1 cellular context compared by ENCODE assay signal in the genomic region with DNA sequence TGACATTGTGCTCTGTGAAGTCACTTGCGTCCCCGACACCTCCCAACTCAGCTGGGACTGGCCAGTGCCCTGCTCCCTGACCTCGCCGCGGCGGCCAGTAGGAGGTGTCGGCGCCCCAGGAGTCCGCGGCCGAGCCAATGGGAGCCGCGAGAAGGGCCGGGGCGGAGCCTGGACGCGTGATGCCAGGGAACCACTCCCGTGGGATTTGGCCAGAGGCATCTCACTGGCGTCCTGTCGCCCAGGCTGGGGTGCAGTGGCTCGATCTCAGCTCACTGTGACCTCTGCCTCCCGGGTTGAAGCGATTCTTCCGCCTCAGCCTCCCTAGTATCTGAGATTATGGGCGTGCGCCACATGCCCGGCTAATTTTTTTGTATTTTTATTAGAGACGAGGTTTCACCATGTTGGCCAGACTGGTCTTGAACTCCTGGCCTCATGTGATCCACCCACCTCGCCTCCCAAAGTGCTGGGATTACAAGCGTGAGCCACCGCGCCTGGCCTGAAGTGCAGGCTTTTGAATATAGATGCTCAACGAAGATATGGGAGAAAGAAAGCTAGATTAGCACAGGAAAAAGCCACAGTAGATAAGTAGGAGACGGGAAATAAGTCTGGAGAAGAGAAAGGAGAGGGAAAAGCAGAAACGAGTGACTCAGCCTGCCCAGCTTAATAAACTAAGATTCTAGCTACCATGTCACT.
TF ChIP-seq lines count a peak whose summit lies in the region.

No MANE protein-coding gene starts in this region.

TF ChIP-seq in HepG2, 621 proteins besides CTCF, POLR2A, EP300 and RAD21 (continued from another document and continues in another):
- TF ChIP-seq, protein P1, sequence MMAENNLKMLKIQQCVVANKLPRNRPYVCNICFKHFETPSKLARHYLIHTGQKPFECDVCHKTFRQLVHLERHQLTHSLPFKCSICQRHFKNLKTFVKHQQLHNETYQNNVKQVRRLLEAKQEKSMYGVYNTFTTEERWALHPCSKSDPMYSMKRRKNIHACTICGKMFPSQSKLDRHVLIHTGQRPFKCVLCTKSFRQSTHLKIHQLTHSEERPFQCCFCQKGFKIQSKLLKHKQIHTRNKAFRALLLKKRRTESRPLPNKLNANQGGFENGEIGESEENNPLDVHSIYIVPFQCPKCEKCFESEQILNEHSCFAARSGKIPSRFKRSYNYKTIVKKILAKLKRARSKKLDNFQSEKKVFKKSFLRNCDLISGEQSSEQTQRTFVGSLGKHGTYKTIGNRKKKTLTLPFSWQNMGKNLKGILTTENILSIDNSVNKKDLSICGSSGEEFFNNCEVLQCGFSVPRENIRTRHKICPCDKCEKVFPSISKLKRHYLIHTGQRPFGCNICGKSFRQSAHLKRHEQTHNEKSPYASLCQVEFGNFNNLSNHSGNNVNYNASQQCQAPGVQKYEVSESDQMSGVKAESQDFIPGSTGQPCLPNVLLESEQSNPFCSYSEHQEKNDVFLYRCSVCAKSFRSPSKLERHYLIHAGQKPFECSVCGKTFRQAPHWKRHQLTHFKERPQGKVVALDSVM (CRISPR knock-in tag; IDR thresholded peaks at IDR 0.05) = 0 out of 2 replicates have a peak, but pooled peaks have one; percentile 12
- peak; percentile 55; the same call in 1 of the 2 replicates for TF ChIP-seq ELF4 (CRISPR knock-in tag; IDR thresholded peaks at IDR 0.05; ENCODE audit: borderline replicate concordance)
- TF ChIP-seq, protein P2, sequence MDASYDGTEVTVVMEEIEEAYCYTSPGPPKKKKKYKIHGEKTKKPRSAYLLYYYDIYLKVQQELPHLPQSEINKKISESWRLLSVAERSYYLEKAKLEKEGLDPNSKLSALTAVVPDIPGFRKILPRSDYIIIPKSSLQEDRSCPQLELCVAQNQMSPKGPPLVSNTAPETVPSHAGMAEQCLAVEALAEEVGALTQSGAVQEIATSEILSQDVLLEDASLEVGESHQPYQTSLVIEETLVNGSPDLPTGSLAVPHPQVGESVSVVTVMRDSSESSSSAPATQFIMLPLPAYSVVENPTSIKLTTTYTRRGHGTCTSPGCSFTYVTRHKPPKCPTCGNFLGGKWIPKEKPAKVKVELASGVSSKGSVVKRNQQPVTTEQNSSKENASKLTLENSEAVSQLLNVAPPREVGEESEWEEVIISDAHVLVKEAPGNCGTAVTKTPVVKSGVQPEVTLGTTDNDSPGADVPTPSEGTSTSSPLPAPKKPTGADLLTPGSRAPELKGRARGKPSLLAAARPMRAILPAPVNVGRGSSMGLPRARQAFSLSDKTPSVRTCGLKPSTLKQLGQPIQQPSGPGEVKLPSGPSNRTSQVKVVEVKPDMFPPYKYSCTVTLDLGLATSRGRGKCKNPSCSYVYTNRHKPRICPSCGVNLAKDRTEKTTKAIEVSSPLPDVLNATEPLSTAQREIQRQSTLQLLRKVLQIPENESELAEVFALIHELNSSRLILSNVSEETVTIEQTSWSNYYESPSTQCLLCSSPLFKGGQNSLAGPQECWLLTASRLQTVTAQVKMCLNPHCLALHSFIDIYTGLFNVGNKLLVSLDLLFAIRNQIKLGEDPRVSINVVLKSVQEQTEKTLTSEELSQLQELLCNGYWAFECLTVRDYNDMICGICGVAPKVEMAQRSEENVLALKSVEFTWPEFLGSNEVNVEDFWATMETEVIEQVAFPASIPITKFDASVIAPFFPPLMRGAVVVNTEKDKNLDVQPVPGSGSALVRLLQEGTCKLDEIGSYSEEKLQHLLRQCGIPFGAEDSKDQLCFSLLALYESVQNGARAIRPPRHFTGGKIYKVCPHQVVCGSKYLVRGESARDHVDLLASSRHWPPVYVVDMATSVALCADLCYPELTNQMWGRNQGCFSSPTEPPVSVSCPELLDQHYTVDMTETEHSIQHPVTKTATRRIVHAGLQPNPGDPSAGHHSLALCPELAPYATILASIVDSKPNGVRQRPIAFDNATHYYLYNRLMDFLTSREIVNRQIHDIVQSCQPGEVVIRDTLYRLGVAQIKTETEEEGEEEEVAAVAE (CRISPR knock-in tag; IDR thresholded peaks at IDR 0.05; ENCODE audit: borderline replicate concordance) = peak; percentile 83; the same call in 1 of the 2 replicates
- TF ChIP-seq SAP130 (CRISPR knock-in tag; IDR thresholded peaks at IDR 0.05; ENCODE audit: low read depth) = peak; percentile 79
- TF ChIP-seq ONECUT2 (CRISPR knock-in tag; IDR thresholded peaks at IDR 0.05) = no peak
- no peak for TF ChIP-seq ZBTB8A (CRISPR knock-in tag; IDR thresholded peaks at IDR 0.05; ENCODE audit: borderline replicate concordance, low read depth)
- 0 out of 2 replicates have a peak, but pooled peaks have one; percentile 57 for TF ChIP-seq ZNF367 (CRISPR knock-in tag; IDR thresholded peaks at IDR 0.05; ENCODE audit: borderline replicate concordance)
- TF ChIP-seq, protein P3, sequence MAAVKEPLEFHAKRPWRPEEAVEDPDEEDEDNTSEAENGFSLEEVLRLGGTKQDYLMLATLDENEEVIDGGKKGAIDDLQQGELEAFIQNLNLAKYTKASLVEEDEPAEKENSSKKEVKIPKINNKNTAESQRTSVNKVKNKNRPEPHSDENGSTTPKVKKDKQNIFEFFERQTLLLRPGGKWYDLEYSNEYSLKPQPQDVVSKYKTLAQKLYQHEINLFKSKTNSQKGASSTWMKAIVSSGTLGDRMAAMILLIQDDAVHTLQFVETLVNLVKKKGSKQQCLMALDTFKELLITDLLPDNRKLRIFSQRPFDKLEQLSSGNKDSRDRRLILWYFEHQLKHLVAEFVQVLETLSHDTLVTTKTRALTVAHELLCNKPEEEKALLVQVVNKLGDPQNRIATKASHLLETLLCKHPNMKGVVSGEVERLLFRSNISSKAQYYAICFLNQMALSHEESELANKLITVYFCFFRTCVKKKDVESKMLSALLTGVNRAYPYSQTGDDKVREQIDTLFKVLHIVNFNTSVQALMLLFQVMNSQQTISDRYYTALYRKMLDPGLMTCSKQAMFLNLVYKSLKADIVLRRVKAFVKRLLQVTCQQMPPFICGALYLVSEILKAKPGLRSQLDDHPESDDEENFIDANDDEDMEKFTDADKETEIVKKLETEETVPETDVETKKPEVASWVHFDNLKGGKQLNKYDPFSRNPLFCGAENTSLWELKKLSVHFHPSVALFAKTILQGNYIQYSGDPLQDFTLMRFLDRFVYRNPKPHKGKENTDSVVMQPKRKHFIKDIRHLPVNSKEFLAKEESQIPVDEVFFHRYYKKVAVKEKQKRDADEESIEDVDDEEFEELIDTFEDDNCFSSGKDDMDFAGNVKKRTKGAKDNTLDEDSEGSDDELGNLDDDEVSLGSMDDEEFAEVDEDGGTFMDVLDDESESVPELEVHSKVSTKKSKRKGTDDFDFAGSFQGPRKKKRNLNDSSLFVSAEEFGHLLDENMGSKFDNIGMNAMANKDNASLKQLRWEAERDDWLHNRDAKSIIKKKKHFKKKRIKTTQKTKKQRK (IDR thresholded peaks at IDR 0.05; ENCODE audit: low read length) = no peak
- TF ChIP-seq, protein P4, sequence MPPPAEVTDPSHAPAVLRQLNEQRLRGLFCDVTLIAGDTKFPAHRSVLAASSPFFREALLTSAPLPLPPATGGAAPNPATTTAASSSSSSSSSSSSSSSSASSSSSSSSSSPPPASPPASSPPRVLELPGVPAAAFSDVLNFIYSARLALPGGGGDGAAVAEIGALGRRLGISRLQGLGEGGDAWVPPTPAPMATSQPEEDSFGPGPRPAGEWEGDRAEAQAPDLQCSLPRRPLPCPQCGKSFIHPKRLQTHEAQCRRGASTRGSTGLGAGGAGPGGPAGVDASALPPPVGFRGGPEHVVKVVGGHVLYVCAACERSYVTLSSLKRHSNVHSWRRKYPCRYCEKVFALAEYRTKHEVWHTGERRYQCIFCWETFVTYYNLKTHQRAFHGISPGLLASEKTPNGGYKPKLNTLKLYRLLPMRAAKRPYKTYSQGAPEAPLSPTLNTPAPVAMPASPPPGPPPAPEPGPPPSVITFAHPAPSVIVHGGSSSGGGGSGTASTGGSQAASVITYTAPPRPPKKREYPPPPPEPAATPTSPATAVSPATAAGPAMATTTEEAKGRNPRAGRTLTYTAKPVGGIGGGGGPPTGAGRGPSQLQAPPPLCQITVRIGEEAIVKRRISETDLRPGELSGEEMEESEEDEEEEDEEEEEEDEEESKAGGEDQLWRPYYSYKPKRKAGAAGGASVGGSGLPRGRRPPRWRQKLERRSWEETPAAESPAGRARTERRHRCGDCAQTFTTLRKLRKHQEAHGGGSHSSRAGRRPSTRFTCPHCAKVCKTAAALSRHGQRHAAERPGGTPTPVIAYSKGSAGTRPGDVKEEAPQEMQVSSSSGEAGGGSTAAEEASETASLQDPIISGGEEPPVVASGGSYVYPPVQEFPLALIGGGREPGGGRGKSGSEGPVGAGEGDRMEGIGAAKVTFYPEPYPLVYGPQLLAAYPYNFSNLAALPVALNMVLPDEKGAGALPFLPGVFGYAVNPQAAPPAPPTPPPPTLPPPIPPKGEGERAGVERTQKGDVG (CRISPR knock-in tag; IDR thresholded peaks at IDR 0.05; ENCODE audit: borderline replicate concordance) = no peak
- TF ChIP-seq MAZ (IDR thresholded peaks at IDR 0.05; ENCODE audit: borderline replicate concordance, low read depth, low read length) = 0 out of 2 replicates have a peak, but pooled peaks have one; percentile 14
- TF ChIP-seq MAZ (CRISPR knock-in tag; IDR thresholded peaks at IDR 0.05; ENCODE audit: low read depth) = 0 out of 2 replicates have a peak, but pooled peaks have one; percentile 45
- no peak for TF ChIP-seq TMF1 (CRISPR knock-in tag; IDR thresholded peaks at IDR 0.05; ENCODE audit: low read depth)
- TF ChIP-seq, protein P5, sequence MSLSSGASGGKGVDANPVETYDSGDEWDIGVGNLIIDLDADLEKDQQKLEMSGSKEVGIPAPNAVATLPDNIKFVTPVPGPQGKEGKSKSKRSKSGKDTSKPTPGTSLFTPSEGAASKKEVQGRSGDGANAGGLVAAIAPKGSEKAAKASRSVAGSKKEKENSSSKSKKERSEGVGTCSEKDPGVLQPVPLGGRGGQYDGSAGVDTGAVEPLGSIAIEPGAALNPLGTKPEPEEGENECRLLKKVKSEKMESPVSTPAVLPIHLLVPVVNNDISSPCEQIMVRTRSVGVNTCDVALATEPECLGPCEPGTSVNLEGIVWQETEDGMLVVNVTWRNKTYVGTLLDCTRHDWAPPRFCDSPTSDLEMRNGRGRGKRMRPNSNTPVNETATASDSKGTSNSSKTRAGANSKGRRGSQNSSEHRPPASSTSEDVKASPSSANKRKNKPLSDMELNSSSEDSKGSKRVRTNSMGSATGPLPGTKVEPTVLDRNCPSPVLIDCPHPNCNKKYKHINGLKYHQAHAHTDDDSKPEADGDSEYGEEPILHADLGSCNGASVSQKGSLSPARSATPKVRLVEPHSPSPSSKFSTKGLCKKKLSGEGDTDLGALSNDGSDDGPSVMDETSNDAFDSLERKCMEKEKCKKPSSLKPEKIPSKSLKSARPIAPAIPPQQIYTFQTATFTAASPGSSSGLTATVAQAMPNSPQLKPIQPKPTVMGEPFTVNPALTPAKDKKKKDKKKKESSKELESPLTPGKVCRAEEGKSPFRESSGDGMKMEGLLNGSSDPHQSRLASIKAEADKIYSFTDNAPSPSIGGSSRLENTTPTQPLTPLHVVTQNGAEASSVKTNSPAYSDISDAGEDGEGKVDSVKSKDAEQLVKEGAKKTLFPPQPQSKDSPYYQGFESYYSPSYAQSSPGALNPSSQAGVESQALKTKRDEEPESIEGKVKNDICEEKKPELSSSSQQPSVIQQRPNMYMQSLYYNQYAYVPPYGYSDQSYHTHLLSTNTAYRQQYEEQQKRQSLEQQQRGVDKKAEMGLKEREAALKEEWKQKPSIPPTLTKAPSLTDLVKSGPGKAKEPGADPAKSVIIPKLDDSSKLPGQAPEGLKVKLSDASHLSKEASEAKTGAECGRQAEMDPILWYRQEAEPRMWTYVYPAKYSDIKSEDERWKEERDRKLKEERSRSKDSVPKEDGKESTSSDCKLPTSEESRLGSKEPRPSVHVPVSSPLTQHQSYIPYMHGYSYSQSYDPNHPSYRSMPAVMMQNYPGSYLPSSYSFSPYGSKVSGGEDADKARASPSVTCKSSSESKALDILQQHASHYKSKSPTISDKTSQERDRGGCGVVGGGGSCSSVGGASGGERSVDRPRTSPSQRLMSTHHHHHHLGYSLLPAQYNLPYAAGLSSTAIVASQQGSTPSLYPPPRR (CRISPR knock-in tag; IDR thresholded peaks at IDR 0.05; ENCODE audit: borderline replicate concordance) = peak; percentile 33; the same call in 1 of the 2 replicates
- no peak for TF ChIP-seq ZNF432 (CRISPR knock-in tag; IDR thresholded peaks at IDR 0.05; ENCODE audit: borderline replicate concordance)
- TF ChIP-seq, protein P6, sequence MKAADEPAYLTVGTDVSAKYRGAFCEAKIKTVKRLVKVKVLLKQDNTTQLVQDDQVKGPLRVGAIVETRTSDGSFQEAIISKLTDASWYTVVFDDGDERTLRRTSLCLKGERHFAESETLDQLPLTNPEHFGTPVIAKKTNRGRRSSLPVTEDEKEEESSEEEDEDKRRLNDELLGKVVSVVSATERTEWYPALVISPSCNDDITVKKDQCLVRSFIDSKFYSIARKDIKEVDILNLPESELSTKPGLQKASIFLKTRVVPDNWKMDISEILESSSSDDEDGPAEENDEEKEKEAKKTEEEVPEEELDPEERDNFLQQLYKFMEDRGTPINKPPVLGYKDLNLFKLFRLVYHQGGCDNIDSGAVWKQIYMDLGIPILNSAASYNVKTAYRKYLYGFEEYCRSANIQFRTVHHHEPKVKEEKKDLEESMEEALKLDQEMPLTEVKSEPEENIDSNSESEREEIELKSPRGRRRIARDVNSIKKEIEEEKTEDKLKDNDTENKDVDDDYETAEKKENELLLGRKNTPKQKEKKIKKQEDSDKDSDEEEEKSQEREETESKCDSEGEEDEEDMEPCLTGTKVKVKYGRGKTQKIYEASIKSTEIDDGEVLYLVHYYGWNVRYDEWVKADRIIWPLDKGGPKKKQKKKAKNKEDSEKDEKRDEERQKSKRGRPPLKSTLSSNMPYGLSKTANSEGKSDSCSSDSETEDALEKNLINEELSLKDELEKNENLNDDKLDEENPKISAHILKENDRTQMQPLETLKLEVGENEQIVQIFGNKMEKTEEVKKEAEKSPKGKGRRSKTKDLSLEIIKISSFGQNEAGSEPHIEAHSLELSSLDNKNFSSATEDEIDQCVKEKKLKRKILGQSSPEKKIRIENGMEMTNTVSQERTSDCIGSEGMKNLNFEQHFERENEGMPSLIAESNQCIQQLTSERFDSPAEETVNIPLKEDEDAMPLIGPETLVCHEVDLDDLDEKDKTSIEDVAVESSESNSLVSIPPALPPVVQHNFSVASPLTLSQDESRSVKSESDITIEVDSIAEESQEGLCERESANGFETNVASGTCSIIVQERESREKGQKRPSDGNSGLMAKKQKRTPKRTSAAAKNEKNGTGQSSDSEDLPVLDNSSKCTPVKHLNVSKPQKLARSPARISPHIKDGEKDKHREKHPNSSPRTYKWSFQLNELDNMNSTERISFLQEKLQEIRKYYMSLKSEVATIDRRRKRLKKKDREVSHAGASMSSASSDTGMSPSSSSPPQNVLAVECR (CRISPR knock-in tag; IDR thresholded peaks at IDR 0.05; ENCODE audit: borderline replicate concordance) = peak; percentile 68; the same call in 1 of the 2 replicates
- TF ChIP-seq ZNF746 (CRISPR knock-in tag; IDR thresholded peaks at IDR 0.05) = no peak
- 0 out of 2 replicates have a peak, but pooled peaks have one; percentile 4 for TF ChIP-seq ZBTB21 (CRISPR knock-in tag; IDR thresholded peaks at IDR 0.05)
- TF ChIP-seq ZNF605 (CRISPR knock-in tag; IDR thresholded peaks at IDR 0.05) = peak; percentile 66; the same call in 1 of the 2 replicates
- peak; percentile 79 for TF ChIP-seq DR1 (CRISPR knock-in tag; IDR thresholded peaks at IDR 0.05)
- peak; percentile 58; the same call in 1 of the 2 replicates for TF ChIP-seq ZNF124 (CRISPR knock-in tag; IDR thresholded peaks at IDR 0.05)
- no peak for TF ChIP-seq NFKBIZ (CRISPR knock-in tag; IDR thresholded peaks at IDR 0.05)
- peak; percentile 51; the same call in 1 of the 2 replicates for TF ChIP-seq ZNF350 (CRISPR knock-in tag; IDR thresholded peaks at IDR 0.05; ENCODE audit: borderline replicate concordance, low read depth)
- 0 out of 2 replicates have a peak, but pooled peaks have one; percentile 55 for TF ChIP-seq ZNF556 (CRISPR knock-in tag; IDR thresholded peaks at IDR 0.05; ENCODE audit: borderline replicate concordance)
